25 cellular contexts compared by ENCODE assay signal in genomic region chr6:27149140-27149539, GRCh38.
DNase-seq lines count a peak whose midpoint lies in the region; ATAC-seq and TF ChIP-seq lines count a peak whose summit lies in the region.
"Had no signal": no experiment of that assay in that cellular context is flagged by ENCODE, and none has a peak within 500 bp of the region (broad histone marks: within the 10 kb centered on the region; RNA-seq: fewer than 3 reads in every experiment).

No MANE protein-coding gene starts in this region.

- H3K27me3 Mint-ChIP-seq in GM23338 (ENCODE audit: insufficient read depth, low read depth, poor library complexity) (peaks cover 14% of the 10 kb centered on the region), brain (no peaks in the 10 kb centered on the region)
- H3K27me3 Mint-ChIP-seq: stimulated activated naive CD8-positive, alpha-beta T cell treated with anti-CD3 and anti-CD28 coated beads, Interleukin-15, amount 100 ng/mL, for 72 hours had no signal

- DNase-seq in DMS53 (lab: John Stamatoyannopoulos, UW), result peak; percentile 11
- DNase-seq in DMS53 treated with DMSO at 0.1 percent for 48 hours (lab: John Stamatoyannopoulos, UW; ENCODE audit: unreplicated experiment), result no peak
- no peak for DNase-seq in GM23338 (ENCODE audit: low spot score)
- DNase-seq in NCI-H2171 (lab: John Stamatoyannopoulos, UW), result no peak
- DNase-seq in smooth muscle cell (lab: John Stamatoyannopoulos, UW; ENCODE audit: unreplicated experiment), result no peak
- no peak for DNase-seq in NCI-H187 (lab: John Stamatoyannopoulos, UW)
- DNase-seq: activated CD4-positive, alpha-beta T cell treated with anti-CD3 and anti-CD28 coated beads for 48 hours; Calu3; effector CD8-positive, alpha-beta T cell; glutamatergic neuron; IMR-90; NCI-H1092 treated with DMSO at 0.1 percent for 48 hours; NCI-H2107; nephron progenitor cell; Peyer's patch; psoas muscle; stimulated activated naive CD8-positive, alpha-beta T cell treated with anti-CD3 and anti-CD28 coated beads, Interleukin-15, amount 100 ng/mL, for 72 hours; T1000; upper lobe of right lung had no signal

- H4K20me1 ChIP-seq in GM23338 (replicated peaks; ENCODE audit: insufficient read depth) (no peaks in the 10 kb centered on the region), OCI-LY1 (ENCODE audit: insufficient read depth, low read length) (no peaks in the 10 kb centered on the region), smooth muscle cell (ENCODE audit: low read depth) (no peaks in the 10 kb centered on the region)

- no peak overlapping the region for H3K4me2 ChIP-seq in GM23338
- H3K4me2 ChIP-seq in OCI-LY1 (ENCODE audit: low read length), result peak overlapping the region; percentile 43; the same call in 1 of the 2 replicates
- no peak overlapping the region for H3K4me2 ChIP-seq in smooth muscle cell

- no peaks in the 10 kb centered on the region for H3K36me3 ChIP-seq in GM23338 (ENCODE audit: insufficient read depth)
- no peaks in the 10 kb centered on the region for H3K36me3 ChIP-seq in OCI-LY1 (ENCODE audit: insufficient read depth, low read length)
- no peaks in the 10 kb centered on the region for H3K36me3 ChIP-seq in smooth muscle cell (ENCODE audit: low read depth)
- H3K36me3 ChIP-seq: HAP-1, Peyer's patch, upper lobe of right lung had no signal

- H3K4me1 Mint-ChIP-seq in GM23338, result peaks cover 13% of the 10 kb centered on the region
- peaks cover 8% of the 10 kb centered on the region for H3K4me1 Mint-ChIP-seq in brain

- H3K9me3 ChIP-seq in OCI-LY1 (ENCODE audit: low read length), result no peaks in the 10 kb centered on the region
- no peaks in the 10 kb centered on the region for H3K9me3 ChIP-seq in smooth muscle cell (replicated peaks; ENCODE audit: low read depth)
- H3K9me3 ChIP-seq: HAP-1, Peyer's patch, psoas muscle, upper lobe of right lung had no signal

- TF ChIP-seq CTCF in GM23338 (conservative IDR thresholded peaks at IDR 0.05; ENCODE audit: low read depth in 2 of 2), result no peak
- TF ChIP-seq CTCF in OCI-LY1 (IDR thresholded peaks at IDR 0.05; ENCODE audit: low read length), result no peak
- TF ChIP-seq CTCF in brain (conservative IDR thresholded peaks at IDR 0.05), result no peak
- TF ChIP-seq CTCF in smooth muscle cell (IDR thresholded peaks at IDR 0.05; ENCODE audit: borderline replicate concordance, insufficient read depth, poor library complexity, severe bottlenecking), result no peak

- H2AFZ ChIP-seq in GM23338 (no peak overlapping the region), OCI-LY1 (ENCODE audit: low read length) (no peak overlapping the region), smooth muscle cell (ENCODE audit: low read depth) (no peak overlapping the region)

- no peaks in the 10 kb centered on the region for H3K27me3 ChIP-seq in GM23338 (ENCODE audit: insufficient read depth)
- H3K27me3 ChIP-seq in OCI-LY1 (ENCODE audit: insufficient read depth, low read length), result no peaks in the 10 kb centered on the region
- no peaks in the 10 kb centered on the region for H3K27me3 ChIP-seq in smooth muscle cell (ENCODE audit: low read depth)
- H3K27me3 ChIP-seq: Peyer's patch, upper lobe of right lung had no signal

- H3F3A ChIP-seq in GM23338 (replicated peaks; ENCODE audit: low read depth) (peaks cover 6% of the 10 kb centered on the region; the same call in 1 of the 2 replicates), OCI-LY1 (ENCODE audit: insufficient read depth, low read length) (peaks cover 30% of the 10 kb centered on the region), smooth muscle cell (ENCODE audit: low read depth) (no peaks in the 10 kb centered on the region)

- H3K9ac ChIP-seq in OCI-LY1 (ENCODE audit: low read length) (peak overlapping the region; percentile 40; the same call in 1 of the 2 replicates), smooth muscle cell (ENCODE audit: low read depth) (no peak overlapping the region)

- peaks cover 2% of the 10 kb centered on the region; the same call in 1 of the 3 replicates for H3K9me3 Mint-ChIP-seq in GM23338
- H3K9me3 Mint-ChIP-seq in brain, result no peaks in the 10 kb centered on the region
- H3K9me3 Mint-ChIP-seq: activated naive CD4-positive, alpha-beta T cell treated with anti-CD3 and anti-CD28 coated beads, Interleukin-2, amount 50 U/mL, for 72 hours; mesothelial cell of epicardium; nephron progenitor cell; stimulated activated naive CD8-positive, alpha-beta T cell treated with anti-CD3 and anti-CD28 coated beads, Interleukin-15, amount 100 ng/mL, for 72 hours had no signal

- H3K27ac ChIP-seq in GM23338 (ENCODE audit: low read depth), result peak overlapping the region; percentile 99
- peak overlapping the region; percentile 99 for H3K27ac ChIP-seq in OCI-LY1 (ENCODE audit: low read depth, low read length, poor library complexity, severe bottlenecking)
- H3K27ac ChIP-seq in smooth muscle cell (ENCODE audit: low read depth), result no peak overlapping the region
- H3K27ac ChIP-seq: Peyer's patch, psoas muscle, upper lobe of right lung had no signal

- H3K4me1 ChIP-seq in GM23338 (ENCODE audit: insufficient read depth), result peaks cover 13% of the 10 kb centered on the region; the same call in 1 of the 2 replicates
- peaks cover 43% of the 10 kb centered on the region for H3K4me1 ChIP-seq in OCI-LY1 (ENCODE audit: insufficient read depth, low read length, severe bottlenecking)
- H3K4me1 ChIP-seq in smooth muscle cell (ENCODE audit: low read depth), result peaks cover 11% of the 10 kb centered on the region
- H3K4me1 ChIP-seq: psoas muscle, upper lobe of right lung had no signal

- H3K4me3 ChIP-seq in GM23338 (0 out of 2 replicates have a peak overlapping the region, but pooled peaks have one; percentile 2), OCI-LY1 (ENCODE audit: low read depth, low read length, poor library complexity, severe bottlenecking) (no peak overlapping the region), smooth muscle cell (no peak overlapping the region)
- H3K4me3 ChIP-seq: HAP-1, Peyer's patch, psoas muscle, upper lobe of right lung had no signal

- H3K9me2 ChIP-seq in GM23338 (ENCODE audit: insufficient read depth) (no peaks in the 10 kb centered on the region), OCI-LY1 (ENCODE audit: low read depth, low read length) (no peaks in the 10 kb centered on the region)

- no peak overlapping the region; the same call in 1 of the 3 replicates for H3K4me3 Mint-ChIP-seq in GM23338
- H3K4me3 Mint-ChIP-seq in brain, result peak overlapping the region in 4 of 5 experiments; percentile 45 to 76 (median 70)
- H3K4me3 Mint-ChIP-seq: nephron progenitor cell had no signal

- H3K27ac Mint-ChIP-seq in GM23338 (peak overlapping the region; percentile 78; the same call in 1 of the 2 replicates), brain (no peak overlapping the region)
- H3K27ac Mint-ChIP-seq: stimulated activated naive CD8-positive, alpha-beta T cell treated with anti-CD3 and anti-CD28 coated beads, Interleukin-15, amount 100 ng/mL, for 72 hours had no signal

- ATAC-seq in GM23338, result peak; percentile 3; the same call in 2 of the 3 replicates
- ATAC-seq: activated naive CD4-positive, alpha-beta T cell treated with anti-CD3 and anti-CD28 coated beads, Interleukin-2, amount 50 U/mL, for 72 hours; left lobe of liver; psoas muscle; stimulated activated naive CD8-positive, alpha-beta T cell treated with anti-CD3 and anti-CD28 coated beads, Interleukin-15, amount 100 ng/mL, for 72 hours; upper lobe of right lung had no signal

- H3K36me3 Mint-ChIP-seq in GM23338 (ENCODE audit: low read depth) (peaks cover 3% of the 10 kb centered on the region; the same call in 2 of the 3 replicates), brain (no peaks in the 10 kb centered on the region)
- H3K36me3 Mint-ChIP-seq: activated naive CD4-positive, alpha-beta T cell treated with anti-CD3 and anti-CD28 coated beads, Interleukin-2, amount 50 U/mL, for 72 hours; mesothelial cell of epicardium had no signal

- H3K79me2 ChIP-seq in GM23338 (replicated peaks; ENCODE audit: insufficient read depth) (peaks cover 21% of the 10 kb centered on the region), OCI-LY1 (ENCODE audit: insufficient read depth, low read length) (no peaks in the 10 kb centered on the region), smooth muscle cell (ENCODE audit: low read depth) (peaks cover 7% of the 10 kb centered on the region)

- 48% methylated on average over 1 of the region's 1 CpG for WGBS in smooth muscle cell (ENCODE audit: low lambda C conversion rate)

TF ChIP-seq in GM23338, 12 proteins besides CTCF, POLR2A, EP300 and RAD21:
- TF ChIP-seq CREB1 (CRISPR knock-in tag; IDR thresholded peaks at IDR 0.05; ENCODE audit: low read depth), result no peak
- TF ChIP-seq POLR2AphosphoS5 (IDR thresholded peaks at IDR 0.05; ENCODE audit: low read depth), result no peak
- no peak for TF ChIP-seq REST (IDR thresholded peaks at IDR 0.05; ENCODE audit: unreplicated experiment)
- TF ChIP-seq EZH2phosphoT487 (IDR thresholded peaks at IDR 0.05; ENCODE audit: unreplicated experiment), result no peak
- no peak for TF ChIP-seq ZNF114 (CRISPR knock-in tag; IDR thresholded peaks at IDR 0.05)
